Comparison of ENCODE assay signal across 9 cellular contexts in the genomic region with DNA sequence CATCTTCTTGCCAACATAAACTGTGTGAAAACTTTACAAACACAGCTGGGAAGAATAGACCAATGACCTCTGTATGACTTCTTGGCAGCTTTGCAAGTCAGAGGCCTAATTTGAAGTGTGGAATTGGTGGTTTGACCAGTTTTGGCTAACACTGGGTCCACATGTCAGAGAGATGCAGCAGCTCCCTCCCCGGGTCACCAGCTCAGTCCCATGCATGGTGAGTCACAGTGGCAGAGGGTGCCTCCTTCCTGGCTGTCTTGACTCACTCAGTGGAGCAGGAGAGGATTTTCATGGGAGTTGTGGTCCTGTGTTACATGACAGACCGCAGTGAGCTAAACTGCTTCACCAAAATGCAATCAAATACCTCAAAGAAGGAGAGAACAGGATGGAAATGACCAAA. TPM values are rescaled to one million over a fixed set of nuclear protein-coding genes. Genes with fewer than 3 reads are reported as not detected.
A peak's percentile ranks its signal among the peaks of the same experiment; 100 is the strongest.
DNase-seq lines count a peak whose midpoint lies in the region; ATAC-seq, FAIRE-seq and TF ChIP-seq lines count a peak whose summit lies in the region.
"Had no signal": no experiment of that assay in that cellular context is flagged by ENCODE, and none has a peak within 500 bp of the region (broad histone marks: within the 10 kb centered on the region; RNA-seq: fewer than 3 reads in every experiment).

No MANE protein-coding gene starts in this region.

- no peaks in the 10 kb centered on the region; the same call in 1 of the 2 replicates for H3K27me3 ChIP-seq in SK-N-SH (ENCODE audit: insufficient read depth)
- no peaks in the 10 kb centered on the region for H3K27me3 ChIP-seq in small intestine (ENCODE audit: control insufficient read depth in 2 of 2, insufficient read depth in 2 of 2, low read length in 2 of 2)
- H3K27me3 ChIP-seq: body of pancreas had no signal

- POLR2A ChIA-PET in SK-N-SH (lab: Yijun Ruan, JAX): no interaction called here

- peaks cover 4% of the 10 kb centered on the region for H3F3A ChIP-seq in SK-N-SH (replicated peaks; ENCODE audit: insufficient read depth)

- CTCF ChIA-PET in SK-N-SH (lab: Yijun Ruan, JAX): interaction anchor here (0.6 to 2.4 kb wide), 3 partner anchors 46 to 62 kb away, joined by 3 to 9 read pairs (median 4); no protein-coding TSS in a partner anchor

- peak overlapping the region; percentile 1; the same call in 1 of the 2 replicates for H2AFZ ChIP-seq in SK-N-SH (ENCODE audit: low read depth)

- H3K4me2 ChIP-seq in SK-N-SH: peak overlapping the region; percentile 20; the same call in 1 of the 2 replicates

- H3K36me3 ChIP-seq in SK-N-SH (replicated peaks in 1 of 2; ENCODE audit: control insufficient read depth in 1 of 2, insufficient read depth in 2 of 2, low read length in 1 of 2) (no peaks in the 10 kb centered on the region), small intestine (ENCODE audit: control insufficient read depth in 2 of 2, insufficient read depth in 2 of 2, low read length in 2 of 2) (no peaks in the 10 kb centered on the region)

- intact Hi-C loops in lower leg skin (cut with DNase I; ENCODE audit: low total_unique reads): no loop called here

- 3% methylated on average over 2 of the region's 2 CpGs for WGBS in SK-N-SH (ENCODE audit: low lambda C conversion rate)
- WGBS in lower leg skin, 2 donors: 49 to 51% methylated on average over 2 of the region's 2 CpGs
- WGBS in small intestine, 3 donors: 46 to 50% (median 47%) methylated on average over 2 of the region's 2 CpGs

- H3K9me3 ChIP-seq in SK-N-SH (no peaks in the 10 kb centered on the region), small intestine (ENCODE audit: control insufficient read depth, low read depth) (no peaks in the 10 kb centered on the region)
- H3K9me3 ChIP-seq: body of pancreas had no signal

- H3K4me3 ChIP-seq in SK-N-SH (ENCODE audit: low read depth in 2 of 2, low read length in 1 of 2) (no peak overlapping the region), lower leg skin (ENCODE audit: low read depth, poor library complexity, severe bottlenecking) (no peak overlapping the region), small intestine (ENCODE audit: low read depth in 1 of 2, low read length in 2 of 2) (no peak overlapping the region)
- H3K4me3 ChIP-seq: body of pancreas had no signal

- no peak for TF ChIP-seq POLR2A in lower leg skin (IDR thresholded peaks at IDR 0.05)

- DNase-seq in GDM1 (lab: John Stamatoyannopoulos, UW): peak; percentile 40
- DNase-seq in SK-N-SH: no peak
- peak; percentile 35 to 85 for DNase-seq in lower leg skin (ENCODE audit: low spot score in 2 of 2)
- DNase-seq in dermis blood vessel endothelial cell: no peak
- no peak for DNase-seq in small intestine
- no peak for DNase-seq in NCI-H1436 treated with DMSO at 0.1 percent for 48 hours (lab: John Stamatoyannopoulos, UW)
- DNase-seq in stimulated activated CD4-positive, alpha-beta T cell treated with anti-CD3 and anti-CD28 coated beads, Interleukin-12 subunit alpha, Interleukin-12 subunit beta, amount 100 ng/mL, for 4 hours: no peak

- no peaks in the 10 kb centered on the region; the same call in 1 of the 2 replicates for H3K9me2 ChIP-seq in SK-N-SH

- no peak overlapping the region for H3K9ac ChIP-seq in SK-N-SH

- TF ChIP-seq CTCF in SK-N-SH (IDR thresholded peaks at IDR 0.05) (no peak), lower leg skin (IDR thresholded peaks at IDR 0.05) (no peak)

- H3K4me1 ChIP-seq in SK-N-SH (ENCODE audit: control insufficient read depth in 1 of 2, insufficient read depth in 2 of 2, low read depth in 1 of 2, low read length in 1 of 2): 0 out of 4 replicates have a peak, but pooled peaks cover 0 to 5% of the 10 kb centered on the region in 2 experiments
- no peaks in the 10 kb centered on the region for H3K4me1 ChIP-seq in small intestine (ENCODE audit: control insufficient read depth in 2 of 2, insufficient read depth in 1 of 2, low read depth in 1 of 2, low read length in 1 of 2)
- H3K4me1 ChIP-seq: body of pancreas had no signal

- TF ChIP-seq EP300 in SK-N-SH (IDR thresholded peaks at IDR 0.05; ENCODE audit: borderline replicate concordance in 1 of 2, low read depth in 1 of 2, low read length in 1 of 2): no peak

- no peaks in the 10 kb centered on the region for H4K20me1 ChIP-seq in SK-N-SH (ENCODE audit: insufficient read depth)

- no peaks in the 10 kb centered on the region for H3K79me2 ChIP-seq in SK-N-SH (ENCODE audit: insufficient read depth)

- no peak for FAIRE-seq in small intestine (lab: Jason Lieb, UNC)

- peak; percentile 44 for ATAC-seq in HG02678 (IDR thresholded peaks at IDR 0.05; ENCODE audit: unreplicated experiment)
- ATAC-seq: body of pancreas had no signal

- TF ChIP-seq RAD21 in SK-N-SH (IDR thresholded peaks at IDR 0.05; ENCODE audit: low read length): no peak

- H3K27ac ChIP-seq in SK-N-SH (ENCODE audit: low read depth in 2 of 2, low read length in 1 of 2) (no peak overlapping the region), small intestine (ENCODE audit: low read depth in 1 of 2, low read length in 1 of 2) (no peak overlapping the region)
- H3K27ac ChIP-seq: body of pancreas had no signal

TF ChIP-seq in SK-N-SH, 30 proteins besides CTCF, POLR2A, EP300 and RAD21 (continues in another document):
- TF ChIP-seq POLR2AphosphoS5 (IDR thresholded peaks at IDR 0.05; ENCODE audit: low read depth, low read length) (no peak), NRF1 (IDR thresholded peaks at IDR 0.05; ENCODE audit: low read depth, low read length) (no peak), TAF1 (IDR thresholded peaks at IDR 0.05; ENCODE audit: borderline replicate concordance, low read depth, low read length) (no peak), GATA2 (CRISPR knock-in tag; IDR thresholded peaks at IDR 0.05) (no peak), EZH2phosphoT487 (IDR thresholded peaks at IDR 0.05; ENCODE audit: borderline replicate concordance, low read depth) (no peak), RCOR1 (IDR thresholded peaks at IDR 0.05; ENCODE audit: low read length) (no peak), MXI1 (IDR thresholded peaks at IDR 0.05; ENCODE audit: low read depth, low read length) (no peak)
- TF ChIP-seq, protein P1, sequence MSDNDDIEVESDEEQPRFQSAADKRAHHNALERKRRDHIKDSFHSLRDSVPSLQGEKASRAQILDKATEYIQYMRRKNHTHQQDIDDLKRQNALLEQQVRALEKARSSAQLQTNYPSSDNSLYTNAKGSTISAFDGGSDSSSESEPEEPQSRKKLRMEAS (IDR thresholded peaks at IDR 0.05; ENCODE audit: low read depth): no peak
- TF ChIP-seq, protein P2, sequence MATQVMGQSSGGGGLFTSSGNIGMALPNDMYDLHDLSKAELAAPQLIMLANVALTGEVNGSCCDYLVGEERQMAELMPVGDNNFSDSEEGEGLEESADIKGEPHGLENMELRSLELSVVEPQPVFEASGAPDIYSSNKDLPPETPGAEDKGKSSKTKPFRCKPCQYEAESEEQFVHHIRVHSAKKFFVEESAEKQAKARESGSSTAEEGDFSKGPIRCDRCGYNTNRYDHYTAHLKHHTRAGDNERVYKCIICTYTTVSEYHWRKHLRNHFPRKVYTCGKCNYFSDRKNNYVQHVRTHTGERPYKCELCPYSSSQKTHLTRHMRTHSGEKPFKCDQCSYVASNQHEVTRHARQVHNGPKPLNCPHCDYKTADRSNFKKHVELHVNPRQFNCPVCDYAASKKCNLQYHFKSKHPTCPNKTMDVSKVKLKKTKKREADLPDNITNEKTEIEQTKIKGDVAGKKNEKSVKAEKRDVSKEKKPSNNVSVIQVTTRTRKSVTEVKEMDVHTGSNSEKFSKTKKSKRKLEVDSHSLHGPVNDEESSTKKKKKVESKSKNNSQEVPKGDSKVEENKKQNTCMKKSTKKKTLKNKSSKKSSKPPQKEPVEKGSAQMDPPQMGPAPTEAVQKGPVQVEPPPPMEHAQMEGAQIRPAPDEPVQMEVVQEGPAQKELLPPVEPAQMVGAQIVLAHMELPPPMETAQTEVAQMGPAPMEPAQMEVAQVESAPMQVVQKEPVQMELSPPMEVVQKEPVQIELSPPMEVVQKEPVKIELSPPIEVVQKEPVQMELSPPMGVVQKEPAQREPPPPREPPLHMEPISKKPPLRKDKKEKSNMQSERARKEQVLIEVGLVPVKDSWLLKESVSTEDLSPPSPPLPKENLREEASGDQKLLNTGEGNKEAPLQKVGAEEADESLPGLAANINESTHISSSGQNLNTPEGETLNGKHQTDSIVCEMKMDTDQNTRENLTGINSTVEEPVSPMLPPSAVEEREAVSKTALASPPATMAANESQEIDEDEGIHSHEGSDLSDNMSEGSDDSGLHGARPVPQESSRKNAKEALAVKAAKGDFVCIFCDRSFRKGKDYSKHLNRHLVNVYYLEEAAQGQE (IDR thresholded peaks at IDR 0.05; ENCODE audit: low read depth, low read length): no peak
- TF ChIP-seq, protein P3, sequence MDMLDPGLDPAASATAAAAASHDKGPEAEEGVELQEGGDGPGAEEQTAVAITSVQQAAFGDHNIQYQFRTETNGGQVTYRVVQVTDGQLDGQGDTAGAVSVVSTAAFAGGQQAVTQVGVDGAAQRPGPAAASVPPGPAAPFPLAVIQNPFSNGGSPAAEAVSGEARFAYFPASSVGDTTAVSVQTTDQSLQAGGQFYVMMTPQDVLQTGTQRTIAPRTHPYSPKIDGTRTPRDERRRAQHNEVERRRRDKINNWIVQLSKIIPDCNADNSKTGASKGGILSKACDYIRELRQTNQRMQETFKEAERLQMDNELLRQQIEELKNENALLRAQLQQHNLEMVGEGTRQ (IDR thresholded peaks at IDR 0.05; ENCODE audit: borderline replicate concordance, low read depth, low read length): no peak
- TF ChIP-seq, protein P4, sequence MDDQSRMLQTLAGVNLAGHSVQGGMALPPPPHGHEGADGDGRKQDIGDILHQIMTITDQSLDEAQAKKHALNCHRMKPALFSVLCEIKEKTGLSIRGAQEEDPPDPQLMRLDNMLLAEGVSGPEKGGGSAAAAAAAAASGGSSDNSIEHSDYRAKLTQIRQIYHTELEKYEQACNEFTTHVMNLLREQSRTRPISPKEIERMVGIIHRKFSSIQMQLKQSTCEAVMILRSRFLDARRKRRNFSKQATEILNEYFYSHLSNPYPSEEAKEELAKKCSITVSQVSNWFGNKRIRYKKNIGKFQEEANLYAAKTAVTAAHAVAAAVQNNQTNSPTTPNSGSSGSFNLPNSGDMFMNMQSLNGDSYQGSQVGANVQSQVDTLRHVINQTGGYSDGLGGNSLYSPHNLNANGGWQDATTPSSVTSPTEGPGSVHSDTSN (IDR thresholded peaks at IDR 0.05): no peak

RNA-seq across cellular contexts. Expression of a gene that starts 8.2 kb away (rescaled TPM):
- 46.3 and 63.1 TPM in 2 replicates for polyA plus RNA-seq in SK-N-SH (2012; rRNA removed)
- 77.1 and 82.2 TPM in 2 replicates for polyA plus RNA-seq in SK-N-SH (2012; cell fraction: cytosol; rRNA removed)
- 11.7 and 22.2 TPM in 2 replicates for polyA plus RNA-seq in SK-N-SH (2012; cell fraction: nucleus; rRNA removed)
- total RNA-seq in lower leg skin: 10 to 100 TPM in 1 of 4 donors, 1 to 10 TPM in 3; 7.0 to 11.9 (median 8.6) TPM
- 110 and 111 TPM in 2 replicates for total RNA-seq in dermis blood vessel endothelial cell
- polyA plus RNA-seq in small intestine: 10 to 100 TPM; 29.5 to 39.4 (median 34.2) TPM

Comparison
In these comparisons a context has a peak if more than half of its experiments do, and no peak if none do; other contexts are left out.
1. DNase-seq: peak in GDM1 (single experiment) and lower leg skin (2 of 2); none in SK-N-SH (single experiment), dermis blood vessel endothelial cell (single experiment), small intestine (single experiment), NCI-H1436 treated with DMSO at 0.1 percent for 48 hours (single experiment) and stimulated activated CD4-positive, alpha-beta T cell treated with anti-CD3 and anti-CD28 coated beads, Interleukin-12 subunit alpha, Interleukin-12 subunit beta, amount 100 ng/mL, for 4 hours (single experiment).